Comparison of ENCODE assay signal across 16 cellular contexts in genomic region chr12:90280033-90280432, GRCh38.
DNase-seq lines count a peak whose midpoint lies in the region; ATAC-seq, FAIRE-seq and TF ChIP-seq lines count a peak whose summit lies in the region.
"Had no signal": no experiment of that assay in that cellular context is flagged by ENCODE, and none has a peak within 500 bp of the region (broad histone marks: within the 10 kb centered on the region; RNA-seq: fewer than 3 reads in every experiment).

No MANE protein-coding gene starts in this region.

- H3K36me3 ChIP-seq in kidney (ENCODE audit: control insufficient read depth in 1 of 2, insufficient read depth in 2 of 2, low read length in 2 of 2) (no peaks in the 10 kb centered on the region), colonic mucosa (no peaks in the 10 kb centered on the region)
- H3K36me3 ChIP-seq: right atrium auricular region, tibial artery had no signal

- intact Hi-C loops in activated CD4-positive, alpha-beta memory T cell treated with anti-CD3 and anti-CD28 coated beads for 36 hours (cut with micrococcal nuclease): loop anchor here (1.0 to 5.0 kb wide), 7 partner anchors 19 to 1983 kb away; no protein-coding TSS in a partner anchor
- intact Hi-C loops in kidney (cut with DNase I) (no loop called here), colonic mucosa (cut with DNase I) (no loop called here)

- peak overlapping the region; percentile 13 for H3K27ac Mint-ChIP-seq in activated CD4-positive, alpha-beta memory T cell treated with anti-CD3 and anti-CD28 coated beads for 36 hours
- no peak overlapping the region for H3K27ac Mint-ChIP-seq in activated CD4-positive, alpha-beta memory T cell treated with anti-CD3 and anti-CD28 coated beads, Interleukin-2, amount 10 ng/mL, durations not matched to agents 7 days and 5 days
- peak overlapping the region; percentile 23 for H3K27ac Mint-ChIP-seq in stimulated activated effector memory CD8-positive, alpha-beta T cell treated with anti-CD3 and anti-CD28 coated beads, Interleukin-12 subunit alpha, Interleukin-12 subunit beta, amount 100 ng/mL, for 72 hours

- POLR2A ChIA-PET in activated CD4-positive, alpha-beta memory T cell treated with anti-CD3 and anti-CD28 coated beads for 36 hours (lab: Charles Lee): interaction anchor here (0.6 to 0.8 kb wide), 2 partner anchors 19 to 657 kb away, joined by 4 to 5 read pairs; no protein-coding TSS in a partner anchor
- POLR2A ChIA-PET in activated CD4-positive, alpha-beta memory T cell treated with anti-CD3 and anti-CD28 coated beads, Interleukin-2, amount 10 ng/mL, durations not matched to agents 7 days and 5 days (lab: Charles Lee): no interaction called here

- H3K4me1 Mint-ChIP-seq in activated CD4-positive, alpha-beta memory T cell treated with anti-CD3 and anti-CD28 coated beads for 36 hours (ENCODE audit: low read depth): peaks cover 16% of the 10 kb centered on the region
- H3K4me1 Mint-ChIP-seq in activated CD4-positive, alpha-beta memory T cell treated with anti-CD3 and anti-CD28 coated beads, Interleukin-2, amount 10 ng/mL, durations not matched to agents 7 days and 5 days: peaks cover 8% of the 10 kb centered on the region
- H3K4me1 Mint-ChIP-seq in stimulated activated effector memory CD8-positive, alpha-beta T cell treated with anti-CD3 and anti-CD28 coated beads, Interleukin-12 subunit alpha, Interleukin-12 subunit beta, amount 100 ng/mL, for 72 hours: peaks cover 26% of the 10 kb centered on the region

- peaks cover 31% of the 10 kb centered on the region for H3K9me3 Mint-ChIP-seq in activated CD4-positive, alpha-beta memory T cell treated with anti-CD3 and anti-CD28 coated beads for 36 hours
- peaks cover 18% of the 10 kb centered on the region for H3K9me3 Mint-ChIP-seq in activated CD4-positive, alpha-beta memory T cell treated with anti-CD3 and anti-CD28 coated beads, Interleukin-2, amount 10 ng/mL, durations not matched to agents 7 days and 5 days
- H3K9me3 Mint-ChIP-seq in stimulated activated effector memory CD8-positive, alpha-beta T cell treated with anti-CD3 and anti-CD28 coated beads, Interleukin-12 subunit alpha, Interleukin-12 subunit beta, amount 100 ng/mL, for 72 hours: peaks cover 4% of the 10 kb centered on the region

- peaks cover 17% of the 10 kb centered on the region for H3K36me3 Mint-ChIP-seq in activated CD4-positive, alpha-beta memory T cell treated with anti-CD3 and anti-CD28 coated beads for 36 hours
- H3K36me3 Mint-ChIP-seq in activated CD4-positive, alpha-beta memory T cell treated with anti-CD3 and anti-CD28 coated beads, Interleukin-2, amount 10 ng/mL, durations not matched to agents 7 days and 5 days (ENCODE audit: low read depth): peaks cover 4% of the 10 kb centered on the region
- no peaks in the 10 kb centered on the region for H3K36me3 Mint-ChIP-seq in stimulated activated effector memory CD8-positive, alpha-beta T cell treated with anti-CD3 and anti-CD28 coated beads, Interleukin-12 subunit alpha, Interleukin-12 subunit beta, amount 100 ng/mL, for 72 hours

- TF ChIP-seq CTCF in cardiac fibroblast (IDR thresholded peaks at IDR 0.05; ENCODE audit: low read depth, low read length) (no peak), kidney (IDR thresholded peaks at IDR 0.05; ENCODE audit: borderline replicate concordance, extremely low read depth, insufficient read depth) (no peak), colonic mucosa (IDR thresholded peaks at IDR 0.05) (no peak)

- ATAC-seq in HG03432 (IDR thresholded peaks at IDR 0.05; ENCODE audit: unreplicated experiment): peak; percentile 28
- ATAC-seq in stimulated activated effector memory CD8-positive, alpha-beta T cell treated with anti-CD3 and anti-CD28 coated beads, Interleukin-12 subunit alpha, Interleukin-12 subunit beta, amount 100 ng/mL, for 72 hours: peak; percentile 93
- ATAC-seq: A549 had no signal

- H3K4me1 ChIP-seq in kidney (ENCODE audit: control insufficient read depth in 1 of 2, insufficient read depth in 1 of 2, low read depth in 1 of 2, low read length in 2 of 2) (no peaks in the 10 kb centered on the region), colonic mucosa (no peaks in the 10 kb centered on the region)
- H3K4me1 ChIP-seq: A549, right atrium auricular region, tibial artery had no signal

- H3K27ac ChIP-seq in kidney (ENCODE audit: low read depth in 2 of 2, low read length in 2 of 2) (no peak overlapping the region), colonic mucosa (no peak overlapping the region)
- H3K27ac ChIP-seq: A549, right atrium auricular region, tibial artery had no signal

- H3K4me3 ChIP-seq in cardiac fibroblast (replicated peaks in 1 of 2; ENCODE audit: low read depth in 2 of 2, low read length in 2 of 2) (no peak overlapping the region), kidney (ENCODE audit: low read length in 2 of 2) (no peak overlapping the region), colonic mucosa (no peak overlapping the region)
- H3K4me3 ChIP-seq: A549, right atrium auricular region, tibial artery had no signal

- peaks cover 0 to 2% of the 10 kb centered on the region in 2 donors for H3K9me3 ChIP-seq in kidney (ENCODE audit: control insufficient read depth in 1 of 2, low read length in 2 of 2)
- peaks cover 4% of the 10 kb centered on the region for H3K9me3 ChIP-seq in colonic mucosa
- H3K9me3 ChIP-seq: tibial artery had no signal

- no peak for FAIRE-seq in kidney (lab: Jason Lieb, UNC)
- FAIRE-seq: A549 had no signal

- DNase-seq in activated CD4-positive, alpha-beta memory T cell treated with anti-CD3 and anti-CD28 coated beads for 36 hours: no peak
- no peak for DNase-seq in activated CD4-positive, alpha-beta memory T cell treated with anti-CD3 and anti-CD28 coated beads, Interleukin-2, amount 10 ng/mL, durations not matched to agents 7 days and 5 days
- DNase-seq in cardiac fibroblast (ENCODE audit: low read depth in 2 of 2) (peak; percentile 15 to 65), kidney (no peak), colonic mucosa (no peak)
- DNase-seq in stimulated activated effector memory CD8-positive, alpha-beta T cell treated with anti-CD3 and anti-CD28 coated beads, Interleukin-12 subunit alpha, Interleukin-12 subunit beta, amount 100 ng/mL, for 72 hours (ENCODE audit: low spot score in 2 of 2): no peak
- no peak for DNase-seq in activated CD8-positive, alpha-beta memory T cell treated with anti-CD3 and anti-CD28 coated beads for 24 hours
- DNase-seq: caudate nucleus, islet precursor cell, NCI-H1092, NCI-H69, SIG-M5, tibial artery had no signal

- CTCF ChIA-PET in activated CD4-positive, alpha-beta memory T cell treated with anti-CD3 and anti-CD28 coated beads for 36 hours (lab: Charles Lee): interaction anchor here (0.6 kb wide), 1 partner anchor 54 kb away, joined by 3 read pairs; no protein-coding TSS in a partner anchor
- CTCF ChIA-PET in activated CD4-positive, alpha-beta memory T cell treated with anti-CD3 and anti-CD28 coated beads, Interleukin-2, amount 10 ng/mL, durations not matched to agents 7 days and 5 days (lab: Charles Lee): no interaction called here

- H3K9ac ChIP-seq in kidney (ENCODE audit: low read length in 2 of 2): no peak overlapping the region
- H3K9ac ChIP-seq in colonic mucosa (ENCODE audit: low read depth in 2 of 2, low read length in 2 of 2): no peak overlapping the region

- no peak overlapping the region for H3K4me3 Mint-ChIP-seq in activated CD4-positive, alpha-beta memory T cell treated with anti-CD3 and anti-CD28 coated beads for 36 hours
- H3K4me3 Mint-ChIP-seq in activated CD4-positive, alpha-beta memory T cell treated with anti-CD3 and anti-CD28 coated beads, Interleukin-2, amount 10 ng/mL, durations not matched to agents 7 days and 5 days: no peak overlapping the region
- H3K4me3 Mint-ChIP-seq in stimulated activated effector memory CD8-positive, alpha-beta T cell treated with anti-CD3 and anti-CD28 coated beads, Interleukin-12 subunit alpha, Interleukin-12 subunit beta, amount 100 ng/mL, for 72 hours: no peak overlapping the region

- H3K27me3 Mint-ChIP-seq in activated CD4-positive, alpha-beta memory T cell treated with anti-CD3 and anti-CD28 coated beads for 36 hours: peaks cover 4% of the 10 kb centered on the region
- H3K27me3 Mint-ChIP-seq in activated CD4-positive, alpha-beta memory T cell treated with anti-CD3 and anti-CD28 coated beads, Interleukin-2, amount 10 ng/mL, durations not matched to agents 7 days and 5 days: no peaks in the 10 kb centered on the region

- H3K27me3 ChIP-seq in colonic mucosa: no peaks in the 10 kb centered on the region
- H3K27me3 ChIP-seq: right atrium auricular region, tibial artery had no signal

Comparison
In these comparisons a context has a peak if more than half of its experiments do, and no peak if none do; other contexts are left out.
1. DNase-seq: peak in cardiac fibroblast (2 of 2); none in activated CD4-positive, alpha-beta memory T cell treated with anti-CD3 and anti-CD28 coated beads for 36 hours (single experiment), activated CD4-positive, alpha-beta memory T cell treated with anti-CD3 and anti-CD28 coated beads, Interleukin-2, amount 10 ng/mL, durations not matched to agents 7 days and 5 days (single experiment), stimulated activated effector memory CD8-positive, alpha-beta T cell treated with anti-CD3 and anti-CD28 coated beads, Interleukin-12 subunit alpha, Interleukin-12 subunit beta, amount 100 ng/mL, for 72 hours (0 of 2), kidney (single experiment), activated CD8-positive, alpha-beta memory T cell treated with anti-CD3 and anti-CD28 coated beads for 24 hours (single experiment) and colonic mucosa (single experiment).